ENCODE assay signal across 18 cellular contexts in genomic region chr3:56761023-56761422, GRCh38.
"Had no signal": no experiment of that assay in that cellular context is flagged by ENCODE, and none has a peak within 500 bp of the region (broad histone marks: within the 10 kb centered on the region; RNA-seq: fewer than 3 reads in every experiment).

No MANE protein-coding gene starts in this region.

- H3K4me3 Mint-ChIP-seq: endodermal cell; mesothelial cell of epicardium; stimulated activated naive B cell treated with anti-CD40 and anti-IgM and Interleukin-4, amounts not matched to agents 10 μg/mL and 1 μg/mL and 100 μg/mL, for 72 hours had no signal

- H3K36me3 ChIP-seq: ascending aorta, breast epithelium, lower lobe of right lung, sigmoid colon had no signal

- H3K9me3 Mint-ChIP-seq: mesothelial cell of epicardium had no signal

- H3K9me3 ChIP-seq: ascending aorta, breast epithelium, lower lobe of right lung, sigmoid colon had no signal

- DNase-seq: activated CD4-positive, alpha-beta T cell treated with anti-CD3 and anti-CD28 coated beads, Interleukin-2, amount 50 U/mL, for 1 hour; activated effector memory CD4-positive, alpha-beta T cell treated with anti-CD3 and anti-CD28 coated beads, Interleukin-2, amount 50 U/mL, for 16 hours; activated T-cell treated with anti-CD3 and anti-CD28 coated beads, Interleukin-2, amount 50 U/mL, for 48 hours; endodermal cell; erythroblast; left colon; lower lobe of right lung; sigmoid colon; stimulated activated naive B cell treated with anti-CD40 and anti-IgM and Interleukin-4, amounts not matched to agents 10 μg/mL and 1 μg/mL and 100 μg/mL, for 72 hours; substantia nigra; SW 1271; T1000; trophoblast cell had no signal

- ATAC-seq: activated CD4-positive, CD25-positive, alpha-beta regulatory T cell treated with anti-CD3 and anti-CD28 coated beads, Interleukin-2, amount 50 U/mL, for 24 hours; left colon; lower lobe of right lung; stimulated activated naive B cell treated with anti-CD40 and anti-IgM and Interleukin-4, amounts not matched to agents 10 μg/mL and 1 μg/mL and 100 μg/mL, for 72 hours had no signal

- H3K4me1 ChIP-seq: ascending aorta, breast epithelium had no signal

- H3K9ac ChIP-seq: parathyroid adenoma had no signal

- H3K27ac ChIP-seq: ascending aorta, lower lobe of right lung, parathyroid adenoma had no signal

- H2AFZ ChIP-seq: parathyroid adenoma had no signal

- H3K27me3 ChIP-seq: ascending aorta, breast epithelium, sigmoid colon had no signal

- H3K27ac Mint-ChIP-seq: endodermal cell, mesothelial cell of epicardium had no signal

- H3K4me3 ChIP-seq: ascending aorta, breast epithelium, lower lobe of right lung, sigmoid colon had no signal

- H3K27me3 Mint-ChIP-seq: stimulated activated naive B cell treated with anti-CD40 and anti-IgM and Interleukin-4, amounts not matched to agents 10 μg/mL and 1 μg/mL and 100 μg/mL, for 72 hours had no signal
